In genomic region chr11:78370406-78371172, GRCh38 we compare ENCODE assay signal across 11 cellular contexts. TPM values are rescaled to one million over a fixed set of nuclear protein-coding genes. Genes with fewer than 3 reads are reported as not detected.
A peak's percentile ranks its signal among the peaks of the same experiment; 100 is the strongest.
DNase-seq lines count a peak whose midpoint lies in the region; ATAC-seq and TF ChIP-seq lines count a peak whose summit lies in the region.
"Had no signal": no experiment of that assay in that cellular context is flagged by ENCODE, and none has a peak within 500 bp of the region (broad histone marks: within the 10 kb centered on the region; RNA-seq: fewer than 3 reads in every experiment).

No MANE protein-coding gene starts in this region.

- peak; percentile 16 for DNase-seq in fibroblast of peridontal ligament (ENCODE audit: extremely low read depth)
- DNase-seq in myocyte (ENCODE audit: low read depth), result peak; percentile 70
- no peak for DNase-seq in NCI-H226
- no peak for DNase-seq in 8988T
- DNase-seq: CD4-positive, alpha-beta memory T cell had no signal

- peaks cover 38 to 87% (median 47%) of the 10 kb centered on the region in 10 experiments for H3K4me1 ChIP-seq in BLaER1 treated with 17β-estradiol and CSF1 and Interleukin-3, amounts not matched to agents 10 nM and 100 nM

- peaks cover 55 to 100% (median 100%) of the 10 kb centered on the region in 11 experiments for H4K20me1 ChIP-seq in BLaER1 treated with 17β-estradiol and CSF1 and Interleukin-3, amounts not matched to agents 10 nM and 100 nM

- peak overlapping the region; percentile 14 to 74 (median 47); a peak in 17 of 22 replicates for H3K27ac ChIP-seq in BLaER1 treated with 17β-estradiol and CSF1 and Interleukin-3, amounts not matched to agents 10 nM and 100 nM

- H3K9me3 ChIP-seq in BLaER1 treated with 17β-estradiol and CSF1 and Interleukin-3, amounts not matched to agents 10 nM and 100 nM (replicated peaks in 1 of 11), result peaks cover 0 to 8% (median 0%) of the 10 kb centered on the region in 11 experiments; a peak in 4 of 22 replicates
- H3K9me3 ChIP-seq: HAP-1, tibial nerve had no signal

- peak overlapping the region; percentile 7 to 62 (median 38); a peak in 14 of 22 replicates for H3K9ac ChIP-seq in BLaER1 treated with 17β-estradiol and CSF1 and Interleukin-3, amounts not matched to agents 10 nM and 100 nM

- H3K4me3 ChIP-seq in BLaER1 treated with 17β-estradiol and CSF1 and Interleukin-3, amounts not matched to agents 10 nM and 100 nM, result no peak overlapping the region
- H3K4me3 ChIP-seq: HAP-1, tibial nerve had no signal

- H3K27me3 ChIP-seq in BLaER1 treated with 17β-estradiol and CSF1 and Interleukin-3, amounts not matched to agents 10 nM and 100 nM, result no peaks in the 10 kb centered on the region
- H3K27me3 ChIP-seq: tibial nerve had no signal

- H3K4me2 ChIP-seq in BLaER1 treated with 17β-estradiol and CSF1 and Interleukin-3, amounts not matched to agents 10 nM and 100 nM, result peak overlapping the region; percentile 53 to 86 (median 73)

- ATAC-seq in GM19324 (IDR thresholded peaks at IDR 0.05; ENCODE audit: low FRiP score, unreplicated experiment), result no peak
- no peak for ATAC-seq in HG02642 (IDR thresholded peaks at IDR 0.05; ENCODE audit: poor library complexity, unreplicated experiment)

- peaks cover 0 to 43% (median 10%) of the 10 kb centered on the region in 11 experiments; a peak in 12 of 22 replicates for H3K36me3 ChIP-seq in BLaER1 treated with 17β-estradiol and CSF1 and Interleukin-3, amounts not matched to agents 10 nM and 100 nM
- H3K36me3 ChIP-seq: HAP-1, tibial nerve had no signal

TF ChIP-seq in PFSK-1, 5 proteins besides CTCF, POLR2A, EP300 and RAD21:
- TF ChIP-seq FOXP2 (optimal IDR thresholded peaks at IDR 0.05; ENCODE audit: borderline replicate concordance, extremely low read depth, extremely low read length, insufficient read depth), result peak; percentile 89
- TF ChIP-seq TAF1 (IDR thresholded peaks at IDR 0.05; ENCODE audit: borderline replicate concordance, insufficient read depth, low read length), result no peak
TF ChIP-seq in PFSK-1: peak in this region for 1.

RNA-seq across cellular contexts. Expression of gene GAB2, which starts 47.0 kb away (rescaled TPM):
- polyA plus RNA-seq in PFSK-1 (2012; ENCODE audit: insufficient read length, low read depth), result 20.0 TPM
- 31.6 and 38.0 TPM in 2 replicates for total RNA-seq in myocyte
- 30.4 TPM for polyA plus RNA-seq in myocyte (2012)

Comparison
In these comparisons a context has a peak if more than half of its experiments do, and no peak if none do; other contexts are left out.
1. DNase-seq: peak in fibroblast of peridontal ligament (single experiment) and myocyte (single experiment); none in NCI-H226 (single experiment) and 8988T (single experiment).